Comparison of ENCODE assay signal across 1 cellular context in genomic region chr20:57352305-57352704, GRCh38.
TF ChIP-seq lines count a peak whose summit lies in the region.

No MANE protein-coding gene starts in this region.

TF ChIP-seq in HepG2, 621 proteins besides CTCF, POLR2A, EP300 and RAD21:
- TF ChIP-seq, protein P1, sequence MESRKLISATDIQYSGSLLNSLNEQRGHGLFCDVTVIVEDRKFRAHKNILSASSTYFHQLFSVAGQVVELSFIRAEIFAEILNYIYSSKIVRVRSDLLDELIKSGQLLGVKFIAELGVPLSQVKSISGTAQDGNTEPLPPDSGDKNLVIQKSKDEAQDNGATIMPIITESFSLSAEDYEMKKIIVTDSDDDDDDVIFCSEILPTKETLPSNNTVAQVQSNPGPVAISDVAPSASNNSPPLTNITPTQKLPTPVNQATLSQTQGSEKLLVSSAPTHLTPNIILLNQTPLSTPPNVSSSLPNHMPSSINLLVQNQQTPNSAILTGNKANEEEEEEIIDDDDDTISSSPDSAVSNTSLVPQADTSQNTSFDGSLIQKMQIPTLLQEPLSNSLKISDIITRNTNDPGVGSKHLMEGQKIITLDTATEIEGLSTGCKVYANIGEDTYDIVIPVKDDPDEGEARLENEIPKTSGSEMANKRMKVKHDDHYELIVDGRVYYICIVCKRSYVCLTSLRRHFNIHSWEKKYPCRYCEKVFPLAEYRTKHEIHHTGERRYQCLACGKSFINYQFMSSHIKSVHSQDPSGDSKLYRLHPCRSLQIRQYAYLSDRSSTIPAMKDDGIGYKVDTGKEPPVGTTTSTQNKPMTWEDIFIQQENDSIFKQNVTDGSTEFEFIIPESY (CRISPR knock-in tag; IDR thresholded peaks at IDR 0.05), result 0 out of 2 replicates have a peak, but pooled peaks have one; percentile 51
- no peak for TF ChIP-seq DMAP1 (CRISPR knock-in tag; IDR thresholded peaks at IDR 0.05)
TF ChIP-seq in HepG2: peak in this region for 1.
